1 cellular context compared by ENCODE assay signal in genomic region chr9:137484551-137485315, GRCh38.
TF ChIP-seq lines count a peak whose summit lies in the region.

No MANE protein-coding gene starts in this region.

TF ChIP-seq in WTC11, 78 proteins besides CTCF, POLR2A, EP300 and RAD21 (continued from another document):
- no peak for TF ChIP-seq ZNF281 (CRISPR knock-in tag; IDR thresholded peaks at IDR 0.05)
- no peak for TF ChIP-seq MLX (CRISPR knock-in tag; IDR thresholded peaks at IDR 0.05)
- no peak for TF ChIP-seq KAT7 (CRISPR knock-in tag; IDR thresholded peaks at IDR 0.05; ENCODE audit: borderline replicate concordance)
- no peak for TF ChIP-seq RORB (CRISPR knock-in tag; IDR thresholded peaks at IDR 0.05)
